ENCODE assay signal across 8 cellular contexts in genomic region chr1:42784946-42785693, GRCh38. TPM values are rescaled to one million over a fixed set of nuclear protein-coding genes. Genes with fewer than 3 reads are reported as not detected.
DNase-seq lines count a peak whose midpoint lies in the region; ATAC-seq lines count a peak whose summit lies in the region.

Gene TMEM269, plus strand, starts transcription at chr1:42784991. Its CDS starts 4,903 bp downstream, at chr1:42789894.

- H3K9ac ChIP-seq in skeletal muscle satellite cell (ENCODE audit: low read depth, low read length): no peak within 1 kb of the TSS

- H3K27me3 ChIP-seq in H7 (ENCODE audit: control insufficient read depth, insufficient read depth, low read length) (no peaks in the 10 kb centered on the region; the same call in 1 of the 2 replicates), skeletal muscle satellite cell (ENCODE audit: control insufficient read depth, insufficient read depth, low read length) (no peaks in the 10 kb centered on the region)

- no peaks in the 10 kb centered on the region for H3K9me3 ChIP-seq in skeletal muscle satellite cell (replicated peaks; ENCODE audit: low read length)

- intact Hi-C loops in head of caudate nucleus (cut with DNase I): no loop called here

- peaks cover 9% of the 10 kb centered on the region for H3K4me1 ChIP-seq in skeletal muscle satellite cell (ENCODE audit: control insufficient read depth, insufficient read depth, low read length)

- ATAC-seq in HG03175 (IDR thresholded peaks at IDR 0.05; ENCODE audit: unreplicated experiment): no peak

- peak; percentile 70 for DNase-seq in H7
- DNase-seq in activated effector memory CD4-positive, alpha-beta T cell treated with anti-CD3 and anti-CD28 coated beads, Interleukin-2, amount 50 U/mL, for 16 hours: peak; percentile 81
- peak in 37 of 42 donors; percentile 15 to 70 (median 40) for DNase-seq in head of caudate nucleus
- DNase-seq in NCI-H1417 treated with DMSO at 0.1 percent for 48 hours (lab: John Stamatoyannopoulos, UW): no peak
- no peak for DNase-seq in NCI-H1694 treated with DMSO at 0.1 percent for 48 hours (lab: John Stamatoyannopoulos, UW)
- DNase-seq in cerebellar cortex (ENCODE audit: low spot score): no peak

- H3K4me2 ChIP-seq in skeletal muscle satellite cell (ENCODE audit: low read length): peak within 1 kb of the TSS; percentile 84

- H3K36me3 ChIP-seq in H7 (replicated peaks; ENCODE audit: control insufficient read depth, insufficient read depth, low read length): peaks cover 10% of the 10 kb centered on the region
- peaks cover 19% of the 10 kb centered on the region for H3K36me3 ChIP-seq in skeletal muscle satellite cell (ENCODE audit: insufficient read depth, low read length)

- no peak within 1 kb of the TSS for H3K4me3 ChIP-seq in H7 (ENCODE audit: insufficient read depth, low read depth, low read length)
- peak within 1 kb of the TSS; percentile 66 for H3K4me3 ChIP-seq in skeletal muscle satellite cell (ENCODE audit: low read length)

RNA-seq across cellular contexts. Expression of gene TMEM269, which starts in this region (rescaled TPM):
- total RNA-seq in H7 (2014; rRNA removed; shearing (Covaris generic)): 1.00 and 1.1 TPM in 2 replicates
- under 0.01 TPM in 2 replicates for total RNA-seq in skeletal muscle satellite cell (2012; rRNA removed)

Comparison
In these comparisons a context has a peak if more than half of its experiments do, and no peak if none do; other contexts are left out.
1. DNase-seq: peak in H7 (single experiment), activated effector memory CD4-positive, alpha-beta T cell treated with anti-CD3 and anti-CD28 coated beads, Interleukin-2, amount 50 U/mL, for 16 hours (single experiment) and head of caudate nucleus (37 of 42); none in NCI-H1417 treated with DMSO at 0.1 percent for 48 hours (single experiment), NCI-H1694 treated with DMSO at 0.1 percent for 48 hours (single experiment) and cerebellar cortex (single experiment).